Comparison of ENCODE assay signal across 26 cellular contexts in genomic region chr18:28960146-28960545, GRCh38.
DNase-seq lines count a peak whose midpoint lies in the region; ATAC-seq, FAIRE-seq and TF ChIP-seq lines count a peak whose summit lies in the region.
"Had no signal": no experiment of that assay in that cellular context is flagged by ENCODE, and none has a peak within 500 bp of the region (broad histone marks: within the 10 kb centered on the region; RNA-seq: fewer than 3 reads in every experiment).

No MANE protein-coding gene starts in this region.

- H3K9me3 ChIP-seq in breast epithelium (no peaks in the 10 kb centered on the region), astrocyte (ENCODE audit: insufficient read depth, low read depth, low read length) (no peaks in the 10 kb centered on the region)
- H3K9me3 ChIP-seq: BE2C, lower lobe of right lung, tibial nerve had no signal

- CTCF ChIA-PET in MCF 10A (lab: Yijun Ruan, JAX): interaction anchor here (0.6 kb wide), 1 partner anchor 597 kb away, joined by 4 read pairs; no protein-coding TSS in a partner anchor
- CTCF ChIA-PET in T-cell (lab: Charles Lee): no interaction called here

- H3K4me1 ChIP-seq in breast epithelium: no peaks in the 10 kb centered on the region
- H3K4me1 ChIP-seq in astrocyte (ENCODE audit: insufficient read depth, low read length): peaks cover 3% of the 10 kb centered on the region
- H3K4me1 ChIP-seq: BE2C, lower lobe of right lung, tibial nerve had no signal

- H2AFZ ChIP-seq in astrocyte (ENCODE audit: low read depth, low read length): no peak overlapping the region

- peak; percentile 48 for DNase-seq in MCF 10A (ENCODE audit: unreplicated experiment)
- DNase-seq in breast epithelium (ENCODE audit: low spot score in 2 of 2): no peak
- peak; percentile 64 for DNase-seq in astrocyte (ENCODE audit: low read depth)
- DNase-seq in fibroblast of peridontal ligament (ENCODE audit: extremely low read depth): peak; percentile 36
- no peak for DNase-seq in T-cell
- no peak for DNase-seq in 8988T
- DNase-seq: activated CD4-positive, alpha-beta memory T cell treated with anti-CD3 and anti-CD28 coated beads, Interleukin-2, amount 10 ng/mL, durations not matched to agents 7 days and 5 days; activated gamma-delta T cell treated with Interleukin-2 at 50 U/mL for 16 hours; amniotic stem cell; BE2C; DMS53; erythroblast; lower lobe of right lung; NCI-H1436; NCI-H2171 treated with DMSO at 0.1 percent for 48 hours; NCI-H526; stimulated activated CD4-positive, alpha-beta T cell treated with anti-CD3 and anti-CD28 coated beads, Interleukin-2, amount 100 ng/mL, for 48 hours; stimulated activated naive CD4-positive, alpha-beta T cell had no signal

- no peaks in the 10 kb centered on the region for H3K79me2 ChIP-seq in astrocyte (ENCODE audit: insufficient read depth, low read length)

- H3K27ac Mint-ChIP-seq in MCF 10A (ENCODE audit: low read depth, unreplicated experiment) (no peak overlapping the region), astrocyte (ENCODE audit: unreplicated experiment) (no peak overlapping the region), T-cell (no peak overlapping the region)
- H3K27ac Mint-ChIP-seq: activated CD4-positive, alpha-beta memory T cell treated with anti-CD3 and anti-CD28 coated beads, Interleukin-2, amount 10 ng/mL, durations not matched to agents 7 days and 5 days; IgD-negative memory B cell had no signal

- TF ChIP-seq CTCF in MCF 10A (IDR thresholded peaks at IDR 0.05; ENCODE audit: unreplicated experiment) (no peak), breast epithelium (IDR thresholded peaks at IDR 0.05) (no peak), astrocyte (IDR thresholded peaks at IDR 0.05; ENCODE audit: insufficient read depth, low read depth, low read length) (no peak)

- no peak for ATAC-seq in GM21447 (IDR thresholded peaks at IDR 0.05; ENCODE audit: unreplicated experiment)
- ATAC-seq in GM21619 (IDR thresholded peaks at IDR 0.05; ENCODE audit: unreplicated experiment): no peak
- ATAC-seq in T-cell (replicated peaks in 1 of 4): no peak
- ATAC-seq: activated CD4-positive, CD25-positive, alpha-beta regulatory T cell treated with anti-CD3 and anti-CD28 coated beads, Interleukin-2, amount 50 U/mL, for 24 hours; GM12878; lower lobe of right lung had no signal

- FAIRE-seq in astrocyte (lab: Jason Lieb, UNC): no peak
- FAIRE-seq: A204.1, GM12878 had no signal

- H3K27me3 ChIP-seq in breast epithelium (no peaks in the 10 kb centered on the region), astrocyte (ENCODE audit: insufficient read depth, low read length) (no peaks in the 10 kb centered on the region)
- H3K27me3 ChIP-seq: BE2C, tibial nerve had no signal

- no peaks in the 10 kb centered on the region for H3K36me3 Mint-ChIP-seq in MCF 10A (ENCODE audit: insufficient read depth, unreplicated experiment)
- no peaks in the 10 kb centered on the region for H3K36me3 Mint-ChIP-seq in astrocyte (ENCODE audit: low read depth, unreplicated experiment)
- H3K36me3 Mint-ChIP-seq in T-cell: no peaks in the 10 kb centered on the region
- H3K36me3 Mint-ChIP-seq: IgD-negative memory B cell had no signal

- H4K20me1 ChIP-seq in astrocyte (ENCODE audit: insufficient read depth, low read length): no peaks in the 10 kb centered on the region

- intact Hi-C loops in MCF 10A (cut with micrococcal nuclease): loop anchor here (5.0 to 10.0 kb wide), 2 partner anchors 915 to 1322 kb away; no protein-coding TSS in a partner anchor
- intact Hi-C loops in breast epithelium (cut with DNase I; ENCODE audit: low total_unique reads): no loop called here

- H3K4me1 Mint-ChIP-seq in MCF 10A (ENCODE audit: insufficient read depth, unreplicated experiment) (peaks cover 4% of the 10 kb centered on the region), astrocyte (ENCODE audit: low read depth, unreplicated experiment) (no peaks in the 10 kb centered on the region), T-cell (no peaks in the 10 kb centered on the region)
- H3K4me1 Mint-ChIP-seq: activated CD4-positive, alpha-beta memory T cell treated with anti-CD3 and anti-CD28 coated beads, Interleukin-2, amount 10 ng/mL, durations not matched to agents 7 days and 5 days; central memory CD8-positive, alpha-beta T cell; IgD-negative memory B cell had no signal

- H3K4me3 Mint-ChIP-seq in MCF 10A (ENCODE audit: unreplicated experiment): no peak overlapping the region
- H3K4me3 Mint-ChIP-seq in astrocyte (ENCODE audit: unreplicated experiment): no peak overlapping the region
- no peak overlapping the region for H3K4me3 Mint-ChIP-seq in T-cell
- H3K4me3 Mint-ChIP-seq: activated CD4-positive, alpha-beta memory T cell treated with anti-CD3 and anti-CD28 coated beads, Interleukin-2, amount 10 ng/mL, durations not matched to agents 7 days and 5 days; central memory CD8-positive, alpha-beta T cell; IgD-negative memory B cell had no signal

- TF ChIP-seq POLR2A in breast epithelium (IDR thresholded peaks at IDR 0.05): no peak

- H3K9me3 Mint-ChIP-seq in MCF 10A (ENCODE audit: unreplicated experiment) (peaks cover 7% of the 10 kb centered on the region), astrocyte (ENCODE audit: unreplicated experiment) (no peaks in the 10 kb centered on the region), T-cell (peaks cover 10 to 23% (median 11%) of the 10 kb centered on the region in 3 donors)

- POLR2A ChIA-PET in MCF 10A (lab: Yijun Ruan, JAX): interaction anchor here (0.7 kb wide), 1 partner anchor 303 kb away, joined by 3 read pairs; no protein-coding TSS in a partner anchor
- POLR2A ChIA-PET in T-cell (lab: Charles Lee): interaction anchor here in 1 of 2 donors (0.6 kb wide), 1 partner anchor 71 kb away, joined by 4 read pairs; no protein-coding TSS in a partner anchor

- H3K27me3 Mint-ChIP-seq in MCF 10A (ENCODE audit: insufficient read depth, unreplicated experiment): no peaks in the 10 kb centered on the region
- H3K27me3 Mint-ChIP-seq in astrocyte (ENCODE audit: low read depth, unreplicated experiment): no peaks in the 10 kb centered on the region
- H3K27me3 Mint-ChIP-seq in T-cell: no peaks in the 10 kb centered on the region
- H3K27me3 Mint-ChIP-seq: activated CD4-positive, alpha-beta memory T cell treated with anti-CD3 and anti-CD28 coated beads, Interleukin-2, amount 10 ng/mL, durations not matched to agents 7 days and 5 days; central memory CD8-positive, alpha-beta T cell; IgD-negative memory B cell had no signal

- no peak overlapping the region for H3K27ac ChIP-seq in breast epithelium
- no peak overlapping the region for H3K27ac ChIP-seq in astrocyte (ENCODE audit: low read depth, low read length)
- H3K27ac ChIP-seq: lower lobe of right lung, tibial nerve had no signal

- H3K36me3 ChIP-seq in breast epithelium (no peaks in the 10 kb centered on the region), astrocyte (ENCODE audit: insufficient read depth, low read length) (no peaks in the 10 kb centered on the region)
- H3K36me3 ChIP-seq: BE2C, lower lobe of right lung, tibial nerve had no signal

- H3K9ac ChIP-seq in astrocyte (ENCODE audit: low read length): no peak overlapping the region

- H3K4me3 ChIP-seq in breast epithelium (no peak overlapping the region), astrocyte (ENCODE audit: insufficient read depth, low read depth, low read length) (no peak overlapping the region)
- H3K4me3 ChIP-seq: GM12878, lower lobe of right lung, tibial nerve had no signal

- BruUV-seq in MCF 10A (replicated peaks; lab: Mats Ljungman, UMichigan): no TSS peak

- H3K4me2 ChIP-seq in astrocyte (ENCODE audit: low read length): peak overlapping the region; percentile 44

Comparison
In these comparisons a context has a peak if more than half of its experiments do, and no peak if none do; other contexts are left out.
1. DNase-seq: peak in MCF 10A (single experiment), astrocyte (single experiment) and fibroblast of peridontal ligament (single experiment); none in breast epithelium (0 of 2), T-cell (0 of 34) and 8988T (single experiment).